Comparison of ENCODE assay signal across 11 cellular contexts in genomic region chrX:77500164-77500563, GRCh38. TPM values are rescaled to one million over a fixed set of nuclear protein-coding genes. Genes with fewer than 3 reads are reported as not detected.
"Had no signal": no experiment of that assay in that cellular context is flagged by ENCODE, and none has a peak within 500 bp of the region (broad histone marks: within the 10 kb centered on the region; RNA-seq: fewer than 3 reads in every experiment).

No MANE protein-coding gene starts in this region.

RNA-seq across cellular contexts. Expression of gene FGF16, which starts 53.0 kb away (rescaled TPM):
- total RNA-seq: OCI-LY7, PC-3, PC-9, Peyer's patch, Right ventricle myocardium superior, RPMI7951, SJCRH30, SJSA1, SK-MEL-5, T-cell had no signal
- polyA plus RNA-seq: SK-N-SH had no signal
